In genomic region chr6:157456524-157456829, GRCh38 we compare ENCODE assay signal across 11 cellular contexts.
DNase-seq lines count a peak whose midpoint lies in the region; ATAC-seq, FAIRE-seq and TF ChIP-seq lines count a peak whose summit lies in the region.
"Had no signal": no experiment of that assay in that cellular context is flagged by ENCODE, and none has a peak within 500 bp of the region (broad histone marks: within the 10 kb centered on the region; RNA-seq: fewer than 3 reads in every experiment).

No MANE protein-coding gene starts in this region.

- H3K27me3 ChIP-seq in GM23338 (ENCODE audit: insufficient read depth) = no peaks in the 10 kb centered on the region

- H3K27ac ChIP-seq in GM23338 (ENCODE audit: low read depth) = no peak overlapping the region

- no peaks in the 10 kb centered on the region for H3K36me3 ChIP-seq in GM23338 (ENCODE audit: insufficient read depth)

- FAIRE-seq in frontal cortex (lab: Jason Lieb, UNC) = no peak
- FAIRE-seq: kidney had no signal

- DNase-seq in GM23338 (ENCODE audit: low spot score) = no peak
- DNase-seq in NAMALWA (ENCODE audit: low spot score) = peak; percentile 53
- DNase-seq in mesothelial cell of epicardium (ENCODE audit: low spot score in 2 of 2, unreplicated experiment in 2 of 2) = no peak
- no peak for DNase-seq in NCI-H446 treated with DMSO at 0.1 percent for 48 hours (lab: John Stamatoyannopoulos, UW)
- no peak for DNase-seq in DMS 273 treated with DMSO at 0.1 percent for 48 hours (lab: John Stamatoyannopoulos, UW)
- no peak for DNase-seq in sciatic nerve (ENCODE audit: low spot score)
- no peak for DNase-seq in frontal cortex (ENCODE audit: low spot score in 2 of 2)
- DNase-seq: effector CD8-positive, alpha-beta T cell; kidney; stimulated activated CD4-positive, alpha-beta T cell treated with anti-CD3 and anti-CD28 coated beads, Interleukin-12 subunit alpha, Interleukin-12 subunit beta, amount 100 ng/mL, for 4 hours had no signal

- H3K4me2 ChIP-seq in GM23338 = no peak overlapping the region

- H3K27me3 Mint-ChIP-seq in GM23338 (ENCODE audit: insufficient read depth, low read depth, poor library complexity) (peaks cover 6% of the 10 kb centered on the region), mesothelial cell of epicardium (ENCODE audit: low read depth) (no peaks in the 10 kb centered on the region)

- H3K79me2 ChIP-seq in GM23338 (replicated peaks; ENCODE audit: insufficient read depth) = no peaks in the 10 kb centered on the region

- no peaks in the 10 kb centered on the region for H4K20me1 ChIP-seq in GM23338 (replicated peaks; ENCODE audit: insufficient read depth)

- intact Hi-C loops in sciatic nerve (cut with DNase I) = no loop called here

- H3K4me1 Mint-ChIP-seq in GM23338 = peaks cover 26% of the 10 kb centered on the region
- H3K4me1 Mint-ChIP-seq in mesothelial cell of epicardium = peaks cover 34% of the 10 kb centered on the region

- H3F3A ChIP-seq in GM23338 (replicated peaks; ENCODE audit: low read depth) = 0 out of 2 replicates have a peak, but pooled peaks cover 6% of the 10 kb centered on the region

- H3K27ac Mint-ChIP-seq in GM23338 (no peak overlapping the region), mesothelial cell of epicardium (peak overlapping the region; percentile 67)

- ATAC-seq in GM18519 (IDR thresholded peaks at IDR 0.05; ENCODE audit: low FRiP score, unreplicated experiment) = peak; percentile 38
- ATAC-seq in GM23338 = no peak
- ATAC-seq in sciatic nerve = no peak

- H3K4me1 ChIP-seq in GM23338 (ENCODE audit: insufficient read depth) = peaks cover 15% of the 10 kb centered on the region

- H3K36me3 Mint-ChIP-seq in GM23338 (ENCODE audit: low read depth) = no peaks in the 10 kb centered on the region
- peaks cover 5% of the 10 kb centered on the region for H3K36me3 Mint-ChIP-seq in mesothelial cell of epicardium

- H2AFZ ChIP-seq in GM23338 = peak overlapping the region; percentile 12

- no peak overlapping the region for H3K4me3 ChIP-seq in GM23338

- no peak for TF ChIP-seq CTCF in GM23338 (conservative IDR thresholded peaks at IDR 0.05; ENCODE audit: low read depth in 2 of 2)
- TF ChIP-seq CTCF in mesothelial cell of epicardium (IDR thresholded peaks at IDR 0.05; ENCODE audit: unreplicated experiment) = no peak

- H3K4me3 Mint-ChIP-seq in GM23338 (no peak overlapping the region), mesothelial cell of epicardium (no peak overlapping the region)

- H3K9me3 Mint-ChIP-seq in GM23338 (no peaks in the 10 kb centered on the region; the same call in 2 of the 3 replicates), mesothelial cell of epicardium (peaks cover 5% of the 10 kb centered on the region)

- no peaks in the 10 kb centered on the region for H3K9me2 ChIP-seq in GM23338 (ENCODE audit: insufficient read depth)

TF ChIP-seq in GM23338, 12 proteins besides CTCF, POLR2A, EP300 and RAD21 (continues in another document):
- TF ChIP-seq NANOG (IDR thresholded peaks at IDR 0.05; ENCODE audit: borderline replicate concordance) = no peak
- TF ChIP-seq CREB1 (CRISPR knock-in tag; IDR thresholded peaks at IDR 0.05; ENCODE audit: low read depth) = no peak
- TF ChIP-seq POLR2AphosphoS5 (IDR thresholded peaks at IDR 0.05; ENCODE audit: low read depth) = no peak
- TF ChIP-seq ZNF331 (CRISPR knock-in tag; IDR thresholded peaks at IDR 0.05; ENCODE audit: low read depth) = no peak
- TF ChIP-seq REST (IDR thresholded peaks at IDR 0.05; ENCODE audit: unreplicated experiment) = no peak
- TF ChIP-seq ZNF114 (CRISPR knock-in tag; IDR thresholded peaks at IDR 0.05) = no peak
- TF ChIP-seq EZH2 (IDR thresholded peaks at IDR 0.05; ENCODE audit: low read depth, unreplicated experiment) = no peak
- TF ChIP-seq STAT1 (IDR thresholded peaks at IDR 0.05; ENCODE audit: unreplicated experiment) = no peak
- no peak for TF ChIP-seq EZH2phosphoT487 (IDR thresholded peaks at IDR 0.05; ENCODE audit: unreplicated experiment)
- no peak for TF ChIP-seq JUNB (IDR thresholded peaks at IDR 0.05; ENCODE audit: unreplicated experiment)
- no peak for TF ChIP-seq ZNF462 (CRISPR knock-in tag; IDR thresholded peaks at IDR 0.05)
